14 cellular contexts compared by ENCODE assay signal in genomic region chr15:31221936-31222515, GRCh38.
DNase-seq lines count a peak whose midpoint lies in the region; ATAC-seq, FAIRE-seq and TF ChIP-seq lines count a peak whose summit lies in the region.
"Had no signal": no experiment of that assay in that cellular context is flagged by ENCODE, and none has a peak within 500 bp of the region (broad histone marks: within the 10 kb centered on the region; RNA-seq: fewer than 3 reads in every experiment).

No MANE protein-coding gene starts in this region.

- H3K4me3 ChIP-seq in K562: no peak overlapping the region
- H3K4me3 ChIP-seq in spleen: no peak overlapping the region
- H3K4me3 ChIP-seq: coronary artery, heart right ventricle had no signal

- no peak overlapping the region for H3K4me2 ChIP-seq in K562 (ENCODE audit: insufficient read depth, low read length)

- no peak for ATAC-seq in K562
- no peak for ATAC-seq in HG03175 (IDR thresholded peaks at IDR 0.05; ENCODE audit: unreplicated experiment)

- intact Hi-C loops in K562 (cut with micrococcal nuclease) (no loop called here), spleen (cut with DNase I; ENCODE audit: low total_unique reads) (no loop called here)

- FAIRE-seq in K562 (lab: Jason Lieb, UNC): no peak
- FAIRE-seq: D721Med had no signal

- H3K79me2 ChIP-seq in K562 (ENCODE audit: control insufficient read depth, insufficient read depth, low read length): no peaks in the 10 kb centered on the region

- H3K9ac ChIP-seq in K562 (ENCODE audit: insufficient read depth in 1 of 2, low read depth in 2 of 2, low read length in 2 of 2): no peak overlapping the region

- CTCF ChIA-PET in K562 (lab: Yijun Ruan, JAX; ENCODE audit: low intra/inter-chr PET ratio): no interaction called here

- in situ Hi-C loops in K562 (cut with MboI): no loop called here

- TF ChIP-seq CTCF in K562 (IDR thresholded peaks at IDR 0.05 in 2 of 3, conservative IDR thresholded peaks at IDR 0.05 in 1 of 3; ENCODE audit: insufficient read depth in 2 of 3, low read depth in 1 of 3, low read length in 3 of 3) (no peak), spleen (IDR thresholded peaks at IDR 0.05 in 8 of 11, conservative IDR thresholded peaks at IDR 0.05 in 3 of 11) (no peak)

- DNase-seq in NCI-H1417 (lab: John Stamatoyannopoulos, UW) (peak; percentile 7 to 68 (median 49)), NCI-H1417 treated with DMSO at 0.1 percent for 48 hours (lab: John Stamatoyannopoulos, UW) (no peak), NCI-H1436 (lab: John Stamatoyannopoulos, UW) (peak; percentile 40), K562 (ENCODE audit: extremely low read depth in 1 of 4, low spot score in 3 of 4) (no peak), spleen (no peak), pons (ENCODE audit: low spot score) (no peak), H4 (ENCODE audit: low spot score) (no peak)
- DNase-seq: amniotic stem cell; erythroblast; heart right ventricle; stimulated activated naive CD4-positive, alpha-beta T cell treated with Interleukin-2 at 50 U/mL for 16 hours had no signal

- peaks cover 0 to 10% of the 10 kb centered on the region in 2 experiments; a peak in 2 of 5 replicates for H3K4me1 ChIP-seq in K562 (replicated peaks in 1 of 2; ENCODE audit: control insufficient read depth in 2 of 2, insufficient read depth in 2 of 2, low read length in 2 of 2)
- H3K4me1 ChIP-seq in spleen: peaks cover 0 to 88% (median 42%) of the 10 kb centered on the region in 6 donors

- H3K36me3 ChIP-seq in K562 (ENCODE audit: control insufficient read depth, insufficient read depth, low read length) (no peaks in the 10 kb centered on the region), spleen (peaks cover 0 to 6% (median 0%) of the 10 kb centered on the region in 6 donors)
- H3K36me3 ChIP-seq: heart right ventricle had no signal

- TF ChIP-seq RAD21 in K562 (CRISPR knock-in tag; conservative IDR thresholded peaks at IDR 0.05 in 1 of 2, IDR thresholded peaks at IDR 0.05 in 1 of 2): no peak

- H3K27ac ChIP-seq in K562 (ENCODE audit: extremely low read depth, low read depth, low read length): no peak overlapping the region
- peak overlapping the region in 7 of 8 donors; percentile 46 to 78 (median 63) for H3K27ac ChIP-seq in spleen
- H3K27ac ChIP-seq: coronary artery had no signal

- TF ChIP-seq EP300 in K562 (IDR thresholded peaks at IDR 0.05; ENCODE audit: low read length): no peak

- no TSS peak for BruUV-seq in K562 (replicated peaks; lab: Mats Ljungman, UMichigan)

- no peak overlapping the region for H2AFZ ChIP-seq in K562 (ENCODE audit: low read depth, low read length)

- H3K27me3 ChIP-seq in K562 (ENCODE audit: control insufficient read depth in 2 of 2, insufficient read depth in 2 of 2, low read length in 2 of 2) (peaks cover 28 to 47% of the 10 kb centered on the region in 2 experiments), spleen (replicated peaks in 1 of 7) (no peaks in the 10 kb centered on the region)
- H3K27me3 ChIP-seq: heart right ventricle had no signal

- no peaks in the 10 kb centered on the region for H4K20me1 ChIP-seq in K562 (replicated peaks; ENCODE audit: control insufficient read depth, insufficient read depth, low read length)

- 3% methylated on average over 11 of the region's 11 CpGs for WGBS in K562 (ENCODE audit: insufficient coverage, low coverage, missing lambda C conversion rate)
- WGBS in spleen, 5 donors: 53 to 77% (median 70%) methylated on average over 9 to 11 of the region's 11 CpGs

- TF ChIP-seq POLR2A in K562 (conservative IDR thresholded peaks at IDR 0.05) (no peak), spleen (IDR thresholded peaks at IDR 0.05) (no peak)

- POLR2A ChIA-PET in K562 (lab: Yijun Ruan, JAX): no interaction called here

- H3K9me3 ChIP-seq in K562 (replicated peaks; ENCODE audit: control insufficient read depth, insufficient read depth, low read depth, low read length) (no peaks in the 10 kb centered on the region), spleen (no peaks in the 10 kb centered on the region)
- H3K9me3 ChIP-seq: heart right ventricle had no signal

- no peaks in the 10 kb centered on the region for H3K9me1 ChIP-seq in K562 (ENCODE audit: control insufficient read depth, insufficient read depth, low read length)

TF ChIP-seq in K562, 482 proteins besides CTCF, POLR2A, EP300 and RAD21:
- TF ChIP-seq ZNF121 (CRISPR knock-in tag; conservative IDR thresholded peaks at IDR 0.05): no peak
- TF ChIP-seq ATF3 (IDR thresholded peaks at IDR 0.05): peak; percentile 20; the same call in 1 of the 2 replicates
- no peak for TF ChIP-seq ATF3 (CRISPR knock-in tag; conservative IDR thresholded peaks at IDR 0.05)
- TF ChIP-seq ZBTB1 (CRISPR knock-in tag; IDR thresholded peaks at IDR 0.05; ENCODE audit: borderline replicate concordance, low read depth): no peak
- TF ChIP-seq ID3 (CRISPR knock-in tag; IDR thresholded peaks at IDR 0.05): no peak
- TF ChIP-seq ID3 (tag; IDR thresholded peaks at IDR 0.05): no peak
TF ChIP-seq in K562: peak in this region for 1.

Comparison
In these comparisons a context has a peak if more than half of its experiments do, and no peak if none do; other contexts are left out.
1. DNase-seq: peak in NCI-H1417 (3 of 3) and NCI-H1436 (single experiment); none in NCI-H1417 treated with DMSO at 0.1 percent for 48 hours (single experiment), K562 (0 of 4), spleen (single experiment), pons (single experiment) and H4 (single experiment).